ENCODE assay signal across 8 cellular contexts in the genomic region with DNA sequence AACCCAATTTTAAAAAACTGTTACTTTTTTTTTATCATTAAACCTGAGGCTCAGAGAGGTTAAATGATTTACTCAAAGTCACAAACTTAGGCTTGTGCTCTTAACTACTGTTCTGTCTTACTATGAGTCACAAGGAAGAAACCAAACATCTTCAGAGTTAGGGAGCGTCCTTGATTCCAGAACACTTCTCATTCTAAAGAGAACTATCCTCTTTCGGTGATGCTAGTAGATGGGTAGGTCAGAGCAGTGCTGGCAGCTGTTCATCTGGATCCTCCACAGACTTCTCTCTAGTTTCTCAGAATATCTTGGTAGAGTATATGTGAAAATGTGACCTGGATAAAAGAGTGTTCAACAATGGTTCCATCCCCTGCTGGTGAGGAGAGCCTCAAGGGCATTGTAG. TPM values are rescaled to one million over a fixed set of nuclear protein-coding genes. Genes with fewer than 3 reads are reported as not detected.
DNase-seq lines count a peak whose midpoint lies in the region; ATAC-seq and TF ChIP-seq lines count a peak whose summit lies in the region.

No MANE protein-coding gene starts in this region.

- no peaks in the 10 kb centered on the region for H3K36me3 ChIP-seq in kidney epithelial cell (ENCODE audit: control insufficient read depth, insufficient read depth, low read length)

- H3K4me3 Mint-ChIP-seq in activated CD4-positive, alpha-beta memory T cell treated with anti-CD3 and anti-CD28 coated beads, Interleukin-2, amount 10 ng/mL, durations not matched to agents 7 days and 5 days = peak overlapping the region; percentile 91

- peak overlapping the region; percentile 77 for H3K27ac Mint-ChIP-seq in activated CD4-positive, alpha-beta memory T cell treated with anti-CD3 and anti-CD28 coated beads, Interleukin-2, amount 10 ng/mL, durations not matched to agents 7 days and 5 days

- H3K27me3 ChIP-seq in kidney epithelial cell (ENCODE audit: control insufficient read depth, insufficient read depth, low read length) = no peaks in the 10 kb centered on the region

- H3K4me1 Mint-ChIP-seq in activated CD4-positive, alpha-beta memory T cell treated with anti-CD3 and anti-CD28 coated beads, Interleukin-2, amount 10 ng/mL, durations not matched to agents 7 days and 5 days = peaks cover 65% of the 10 kb centered on the region

- no peaks in the 10 kb centered on the region for H3K27me3 Mint-ChIP-seq in activated CD4-positive, alpha-beta memory T cell treated with anti-CD3 and anti-CD28 coated beads, Interleukin-2, amount 10 ng/mL, durations not matched to agents 7 days and 5 days

- no peaks in the 10 kb centered on the region for H3K9me3 Mint-ChIP-seq in activated CD4-positive, alpha-beta memory T cell treated with anti-CD3 and anti-CD28 coated beads, Interleukin-2, amount 10 ng/mL, durations not matched to agents 7 days and 5 days

- no peak overlapping the region for H3K4me3 ChIP-seq in kidney epithelial cell (ENCODE audit: low read depth, low read length)

- peak; percentile 67 for DNase-seq in ELR (ENCODE audit: low read depth)
- DNase-seq in activated CD4-positive, alpha-beta memory T cell treated with anti-CD3 and anti-CD28 coated beads, Interleukin-2, amount 10 ng/mL, durations not matched to agents 7 days and 5 days = no peak
- DNase-seq in kidney epithelial cell (ENCODE audit: low read depth) = peak; percentile 45
- no peak for DNase-seq in DMS114 treated with DMSO at 0.1 percent for 48 hours (lab: John Stamatoyannopoulos, UW; ENCODE audit: unreplicated experiment)
- no peak for DNase-seq in central memory CD4-positive, alpha-beta T cell
- no peak for DNase-seq in AG08396 (ENCODE audit: low spot score)

- peaks cover 61% of the 10 kb centered on the region for H3K36me3 Mint-ChIP-seq in activated CD4-positive, alpha-beta memory T cell treated with anti-CD3 and anti-CD28 coated beads, Interleukin-2, amount 10 ng/mL, durations not matched to agents 7 days and 5 days (ENCODE audit: low read depth)

- POLR2A ChIA-PET in activated CD4-positive, alpha-beta memory T cell treated with anti-CD3 and anti-CD28 coated beads, Interleukin-2, amount 10 ng/mL, durations not matched to agents 7 days and 5 days (lab: Charles Lee) = interaction anchor here (1.3 to 18.0 kb wide), 5 partner anchors 6 to 37 kb away, joined by 5 to 305 read pairs (median 145); a partner anchor contains a TSS

- TF ChIP-seq CTCF in kidney epithelial cell (IDR thresholded peaks at IDR 0.05; ENCODE audit: insufficient read depth, low read length, poor library complexity, severe bottlenecking) = no peak

- CTCF ChIA-PET in activated CD4-positive, alpha-beta memory T cell treated with anti-CD3 and anti-CD28 coated beads, Interleukin-2, amount 10 ng/mL, durations not matched to agents 7 days and 5 days (lab: Charles Lee) = interaction anchor here (1.7 to 2.8 kb wide), 2 partner anchors 36 to 74 kb away, joined by 8 to 17 read pairs; a partner anchor contains a TSS

- ATAC-seq in HG02588 (IDR thresholded peaks at IDR 0.05; ENCODE audit: unreplicated experiment) (peak; percentile 15), HG03439 (IDR thresholded peaks at IDR 0.05; ENCODE audit: unreplicated experiment) (no peak)

RNA-seq across cellular contexts. Expression of a gene that starts 3.3 kb away (rescaled TPM):
- 100 to 1,000 TPM; 179 to 182 TPM for total RNA-seq in activated CD4-positive, alpha-beta memory T cell treated with anti-CD3 and anti-CD28 coated beads, Interleukin-2, amount 10 ng/mL, durations not matched to agents 7 days and 5 days
- 74.5 and 86.6 TPM in 2 replicates for total RNA-seq in kidney epithelial cell

RNA-seq across cellular contexts. Expression of a gene that starts 7.9 kb away (rescaled TPM):
- 10 to 100 TPM; 93.1 to 96.9 TPM for total RNA-seq in activated CD4-positive, alpha-beta memory T cell treated with anti-CD3 and anti-CD28 coated beads, Interleukin-2, amount 10 ng/mL, durations not matched to agents 7 days and 5 days
- 46.6 and 53.1 TPM in 2 replicates for total RNA-seq in kidney epithelial cell

RNA-seq across cellular contexts. Expression of a gene that starts 34.4 kb away (rescaled TPM):
- not detected for total RNA-seq in activated CD4-positive, alpha-beta memory T cell treated with anti-CD3 and anti-CD28 coated beads, Interleukin-2, amount 10 ng/mL, durations not matched to agents 7 days and 5 days
- not detected in 2 replicates for total RNA-seq in kidney epithelial cell

RNA-seq across cellular contexts. Expression of a gene that starts 35.9 kb away (rescaled TPM):
- total RNA-seq in activated CD4-positive, alpha-beta memory T cell treated with anti-CD3 and anti-CD28 coated beads, Interleukin-2, amount 10 ng/mL, durations not matched to agents 7 days and 5 days = 10 to 100 TPM; 57.4 to 58.0 TPM
- 19.3 and 20.1 TPM in 2 replicates for total RNA-seq in kidney epithelial cell

Comparison
In these comparisons a context has a peak if more than half of its experiments do, and no peak if none do; other contexts are left out.
1. DNase-seq: peak in ELR (single experiment) and kidney epithelial cell (single experiment); none in activated CD4-positive, alpha-beta memory T cell treated with anti-CD3 and anti-CD28 coated beads, Interleukin-2, amount 10 ng/mL, durations not matched to agents 7 days and 5 days (single experiment), DMS114 treated with DMSO at 0.1 percent for 48 hours (single experiment), central memory CD4-positive, alpha-beta T cell (single experiment) and AG08396 (single experiment).